ENCODE assay signal across 8 cellular contexts in genomic region chr15:25710184-25710583, GRCh38.
DNase-seq lines count a peak whose midpoint lies in the region; ATAC-seq and TF ChIP-seq lines count a peak whose summit lies in the region.

No MANE protein-coding gene starts in this region.

- peaks cover 0 to 7% (median 0%) of the 10 kb centered on the region in 4 donors for H3K36me3 ChIP-seq in upper lobe of left lung

- no peak overlapping the region for H3K4me3 Mint-ChIP-seq in H9
- no peak overlapping the region for H3K4me3 Mint-ChIP-seq in naive thymus-derived CD8-positive, alpha-beta T cell

- H3K18ac ChIP-seq in H9 (ENCODE audit: insufficient read length, low read depth, low read length), result no peak overlapping the region

- POLR2A ChIA-PET in naive thymus-derived CD8-positive, alpha-beta T cell (lab: Charles Lee), result no interaction called here

- H3K4me3 ChIP-seq in AG10803 (ENCODE audit: low read length) (no peak overlapping the region), WI38 (ENCODE audit: low read depth, low read length) (no peak overlapping the region), choroid plexus epithelial cell (ENCODE audit: low read depth, low read length) (no peak overlapping the region), upper lobe of left lung (no peak overlapping the region)

- H3K9ac ChIP-seq in H9 (ENCODE audit: extremely low read depth, insufficient read length, low read length), result no peak overlapping the region

- no peaks in the 10 kb centered on the region for H3K9me3 ChIP-seq in H9 (ENCODE audit: control insufficient read depth, low read depth, low read length)
- H3K9me3 ChIP-seq in upper lobe of left lung, result no peaks in the 10 kb centered on the region

- H3K27ac ChIP-seq in H9 (ENCODE audit: insufficient read length, low read depth, low read length) (no peak overlapping the region), upper lobe of left lung (no peak overlapping the region)

- no peak overlapping the region for H2BK5ac ChIP-seq in H9 (ENCODE audit: insufficient read length, low read length)

- H4K5ac ChIP-seq in H9 (ENCODE audit: insufficient read length, low read depth, low read length), result no peak overlapping the region

- no peaks in the 10 kb centered on the region for H3K79me1 ChIP-seq in H9 (ENCODE audit: insufficient read depth, low read depth, low read length, poor library complexity, severe bottlenecking)

- no peaks in the 10 kb centered on the region for H3K4me1 ChIP-seq in H9 (ENCODE audit: insufficient read depth, low read length)
- no peaks in the 10 kb centered on the region for H3K4me1 ChIP-seq in upper lobe of left lung

- H3K9me3 Mint-ChIP-seq in H9, result no peaks in the 10 kb centered on the region
- H3K9me3 Mint-ChIP-seq in naive thymus-derived CD8-positive, alpha-beta T cell, result no peaks in the 10 kb centered on the region

- no peak overlapping the region for H3K4me2 ChIP-seq in H9 (ENCODE audit: insufficient read depth, insufficient read length, low read length)

- H4K91ac ChIP-seq in H9 (ENCODE audit: insufficient read length, low read depth, low read length), result no peak overlapping the region

- ATAC-seq in naive thymus-derived CD8-positive, alpha-beta T cell, result peak; percentile 77 to 87
- peak; percentile 54 to 67 for ATAC-seq in upper lobe of left lung (ENCODE audit: low FRiP score in 2 of 2)
- no peak for ATAC-seq in HG03442 (IDR thresholded peaks at IDR 0.05; ENCODE audit: unreplicated experiment)
- ATAC-seq in GM21360 (IDR thresholded peaks at IDR 0.05; ENCODE audit: unreplicated experiment), result no peak

- peaks cover 0 to 1% (median 0%) of the 10 kb centered on the region in 3 experiments; a peak in 1 of 7 replicates for H3K36me3 Mint-ChIP-seq in H9 (ENCODE audit: insufficient read depth in 1 of 3, low read depth in 3 of 3)
- peaks cover 0 to 37% (median 4%) of the 10 kb centered on the region in 3 donors for H3K36me3 Mint-ChIP-seq in naive thymus-derived CD8-positive, alpha-beta T cell

- H3K56ac ChIP-seq in H9 (ENCODE audit: insufficient read length, low read depth, low read length), result no peak overlapping the region

- no peak overlapping the region; a peak in 1 of 7 replicates for H3K27ac Mint-ChIP-seq in H9
- H3K27ac Mint-ChIP-seq in naive thymus-derived CD8-positive, alpha-beta T cell, result peak overlapping the region in 1 of 10 donors; percentile 48

- no peak overlapping the region for H2BK20ac ChIP-seq in H9 (ENCODE audit: low read depth, low read length, poor library complexity, severe bottlenecking)

- no peak overlapping the region for H4K8ac ChIP-seq in H9 (replicated peaks; ENCODE audit: insufficient read length, low read depth, low read length)

- no peak overlapping the region for H2BK120ac ChIP-seq in H9 (ENCODE audit: low read depth, low read length, poor library complexity, severe bottlenecking)

- H2AFZ ChIP-seq in H9 (ENCODE audit: low read length), result no peak overlapping the region

- H3K4me1 Mint-ChIP-seq in H9, result peaks cover 0 to 6% of the 10 kb centered on the region in 2 experiments; a peak in 2 of 4 replicates
- peaks cover 0 to 4% (median 0%) of the 10 kb centered on the region in 4 donors for H3K4me1 Mint-ChIP-seq in naive thymus-derived CD8-positive, alpha-beta T cell

- TF ChIP-seq CTCF in AG10803 (conservative IDR thresholded peaks at IDR 0.05; ENCODE audit: low read length), result peak; percentile 71
- TF ChIP-seq CTCF in H9 (conservative IDR thresholded peaks at IDR 0.05), result peak; percentile 83
- peak; percentile 75 for TF ChIP-seq CTCF in WI38 (IDR thresholded peaks at IDR 0.05; ENCODE audit: low read depth, low read length)
- TF ChIP-seq CTCF in choroid plexus epithelial cell (conservative IDR thresholded peaks at IDR 0.05; ENCODE audit: low read depth, low read length), result peak; percentile 24
- peak; percentile 33 to 70 (median 62) for TF ChIP-seq CTCF in upper lobe of left lung (IDR thresholded peaks at IDR 0.05)

- H2AK5ac ChIP-seq in H9 (ENCODE audit: insufficient read length, low read length), result no peak overlapping the region

- TF ChIP-seq POLR2A in upper lobe of left lung (IDR thresholded peaks at IDR 0.05), result no peak

- H3K23me2 ChIP-seq in H9 (ENCODE audit: insufficient read length, low read depth, low read length, poor library complexity, severe bottlenecking), result no peaks in the 10 kb centered on the region

- H3K4ac ChIP-seq in H9 (ENCODE audit: low read depth, low read length), result no peak overlapping the region

- no peak overlapping the region for H2BK12ac ChIP-seq in H9 (ENCODE audit: insufficient read length, low read depth, low read length)

- WGBS in H9 (ENCODE audit: extremely low coverage, insufficient read length, low lambda C conversion rate), result no CpG with 5 or more reads among the region's 10 CpGs
- WGBS in upper lobe of left lung, 2 donors, result 36 to 57% methylated on average over 7 to 10 of the region's 10 CpGs

- TF ChIP-seq EP300 in upper lobe of left lung (IDR thresholded peaks at IDR 0.05), result no peak

- no peak overlapping the region for H3T11ph ChIP-seq in H9 (ENCODE audit: low read length)

- peak; percentile 13 for DNase-seq in AG10803 (ENCODE audit: low read depth)
- peak; percentile 83 for DNase-seq in H9
- DNase-seq in choroid plexus epithelial cell (ENCODE audit: low read depth), result no peak
- peak in 9 of 10 donors; percentile 16 to 70 (median 30) for DNase-seq in naive thymus-derived CD8-positive, alpha-beta T cell
- DNase-seq in upper lobe of left lung, result peak; percentile 54 to 87

- no peak overlapping the region for H2BK15ac ChIP-seq in H9 (ENCODE audit: low read depth, low read length)

- peaks cover 2% of the 10 kb centered on the region; the same call in 1 of the 2 replicates for H3K27me3 Mint-ChIP-seq in H9 (ENCODE audit: low read depth)
- no peaks in the 10 kb centered on the region for H3K27me3 Mint-ChIP-seq in naive thymus-derived CD8-positive, alpha-beta T cell

- no peaks in the 10 kb centered on the region for H3K79me2 ChIP-seq in H9 (ENCODE audit: insufficient read depth, low read length)

- no peak overlapping the region for H3K23ac ChIP-seq in H9 (ENCODE audit: insufficient read length, low read depth, low read length)

- no peak overlapping the region for H3K14ac ChIP-seq in H9 (ENCODE audit: insufficient read depth, low read length)

- H3K27me3 ChIP-seq in H9 (ENCODE audit: insufficient read depth, low read length) (no peaks in the 10 kb centered on the region), upper lobe of left lung (no peaks in the 10 kb centered on the region)

- H4K20me1 ChIP-seq in H9 (ENCODE audit: control insufficient read depth, insufficient read depth, insufficient read length), result no peaks in the 10 kb centered on the region

Comparison
In these comparisons a context has a peak if more than half of its experiments do, and no peak if none do; other contexts are left out.
1. CTCF ChIP-seq: peak in every context shown above with its lines; median percentile 83 in H9; 75 in WI38; 71 in AG10803; 62 in upper lobe of left lung; 24 in choroid plexus epithelial cell.
2. ATAC-seq: peak in naive thymus-derived CD8-positive, alpha-beta T cell (2 of 2) and upper lobe of left lung (2 of 2); none in HG03442 (single experiment) and GM21360 (single experiment).